In the genomic region with DNA sequence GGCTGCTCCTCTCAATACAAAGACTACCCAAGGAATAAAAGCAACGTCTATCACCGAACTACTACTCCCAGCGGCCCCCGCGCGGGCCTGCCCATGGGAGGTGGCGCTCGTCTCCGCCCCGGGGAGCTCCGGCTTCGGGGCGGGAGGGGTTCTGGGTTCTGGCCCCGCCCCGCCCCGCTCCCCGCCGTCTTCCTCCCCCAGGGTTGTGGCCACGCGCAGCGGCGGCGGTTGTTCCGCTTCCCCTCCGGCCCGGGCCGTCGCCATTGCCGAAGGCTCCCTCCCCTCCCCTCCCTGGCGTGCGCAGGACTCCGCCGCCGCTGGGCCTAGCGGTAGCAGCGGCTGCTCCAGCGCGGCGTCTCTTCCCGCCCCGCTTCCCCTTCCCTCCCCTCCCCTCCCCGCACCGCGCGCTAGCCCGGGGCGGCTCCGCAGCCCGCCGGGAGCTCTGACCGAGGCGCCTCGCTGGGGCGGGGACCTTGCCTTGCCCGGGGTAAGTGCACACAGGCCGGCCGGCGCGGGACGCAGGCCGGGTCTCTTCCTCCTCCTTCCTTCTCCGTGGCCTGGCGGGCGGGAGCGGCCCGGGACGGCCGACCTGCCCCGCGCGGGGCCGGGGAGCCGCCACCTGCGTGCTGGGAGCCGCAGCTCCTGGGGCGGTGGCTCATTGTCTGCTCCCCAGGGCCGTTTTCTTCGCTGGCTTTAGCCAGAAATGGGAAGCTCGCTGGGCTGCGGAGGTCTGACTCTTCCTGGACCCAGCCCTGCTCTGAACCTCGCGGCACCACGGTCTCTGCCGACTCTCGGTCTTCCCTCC, we compare ENCODE assay signal across 8 cellular contexts. TPM values are rescaled to one million over a fixed set of nuclear protein-coding genes. Genes with fewer than 3 reads are reported as not detected.
DNase-seq lines count a peak whose midpoint lies in the region; ATAC-seq and TF ChIP-seq lines count a peak whose summit lies in the region.

Gene PAK2 (plus strand): TSS at position 187 of the 805 bp plus-strand sequence. CDS start 42,790 bp downstream, outside the sequence.

- no peak within 1 kb of the TSS for H2AFZ ChIP-seq in HCT116 (ENCODE audit: low read depth, low read length, poor library complexity, severe bottlenecking)

- peak within 1 kb of the TSS; percentile 87 for H3K4me2 ChIP-seq in HCT116 (ENCODE audit: low read length)

- TF ChIP-seq CTCF in HCT116 (IDR thresholded peaks at IDR 0.05 in 2 of 3, conservative IDR thresholded peaks at IDR 0.05 in 1 of 3; ENCODE audit: borderline replicate concordance in 1 of 3, insufficient read depth in 1 of 3, low read depth in 2 of 3, low read length in 2 of 3) (no peak), nephron (IDR thresholded peaks at IDR 0.05; ENCODE audit: unreplicated experiment in 3 of 3) (peak in 1 of 3 experiments; percentile 5)

- no peaks in the 10 kb centered on the region for H3K27me3 ChIP-seq in HCT116 (ENCODE audit: insufficient read depth, low read length)
- H3K27me3 ChIP-seq in SJCRH30 = no peaks in the 10 kb centered on the region

- TF ChIP-seq RAD21 in HCT116 (IDR thresholded peaks at IDR 0.05; ENCODE audit: low read depth) = no peak

- POLR2A ChIA-PET in HCT116 (lab: Charles Lee) = interaction anchor here (0.7 to 1.3 kb wide), 10 partner anchors 9 to 668 kb away, joined by 3 to 5 read pairs (median 4); partner anchors contain the start of genes CEP19, PIGX and SENP5

- no TSS peak for BruUV-seq in HCT116 (replicated peaks; lab: Mats Ljungman, UMichigan)

- TF ChIP-seq POLR2A in HCT116 (IDR thresholded peaks at IDR 0.05; ENCODE audit: borderline replicate concordance, extremely low read depth, insufficient read depth, insufficient read length) = no peak

- CTCF ChIA-PET in HCT116 (lab: Charles Lee) = no interaction called here

- H3K9me3 ChIP-seq in ES-I3 (ENCODE audit: control insufficient read depth, insufficient read depth, low read length) = no peaks in the 10 kb centered on the region
- H3K9me3 ChIP-seq in HCT116 (ENCODE audit: control insufficient read depth in 1 of 2, insufficient read depth in 1 of 2, low read depth in 1 of 2, low read length in 2 of 2) = no peaks in the 10 kb centered on the region
- H3K9me3 ChIP-seq in SJCRH30 (replicated peaks) = no peaks in the 10 kb centered on the region

- ATAC-seq in HCT116 = peak; percentile 96
- peak; percentile 97 for ATAC-seq in stimulated activated naive CD8-positive, alpha-beta T cell treated with anti-CD3 and anti-CD28 coated beads, Interleukin-15, Interleukin-2, amounts not matched to agents 100 U/mL and 50 U/mL, for 24 hours

- DNase-seq in HCT116 (ENCODE audit: low read depth, low spot score) = peak; percentile 67
- DNase-seq in MV-4-11 (lab: John Stamatoyannopoulos, UW) = peak; percentile 88
- DNase-seq in SJCRH30 = peak; percentile 89 to 92
- DNase-seq in activated gamma-delta T cell treated with Interleukin-2 at 50 U/mL for 16 hours = peak; percentile 89
- DNase-seq in fibroblast of the conjunctiva (ENCODE audit: low read depth) = peak; percentile 72
- DNase-seq in stimulated activated naive CD8-positive, alpha-beta T cell treated with anti-CD3 and anti-CD28 coated beads, Interleukin-15, Interleukin-2, amounts not matched to agents 100 U/mL and 50 U/mL, for 24 hours = peak; percentile 93

- peaks cover 5% of the 10 kb centered on the region for H3K9me3 Mint-ChIP-seq in nephron

- peak within 1 kb of the TSS; percentile 93 to 99 (median 99) for H3K27ac Mint-ChIP-seq in nephron

- H3K4me3 ChIP-seq in HCT116 (replicated peaks in 1 of 2; ENCODE audit: low read depth in 1 of 2, low read length in 2 of 2) (peak within 1 kb of the TSS; percentile 62 to 100), SJCRH30 (peak within 1 kb of the TSS; percentile 89)

- peaks cover 6% of the 10 kb centered on the region; the same call in 1 of the 2 replicates for H4K20me1 ChIP-seq in HCT116 (ENCODE audit: insufficient read depth)

- H3K36me3 ChIP-seq in ES-I3 (ENCODE audit: insufficient read depth, low read length) (no peaks in the 10 kb centered on the region), HCT116 (ENCODE audit: control insufficient read depth in 1 of 2, insufficient read depth in 2 of 2, low read length in 2 of 2) (no peaks in the 10 kb centered on the region), SJCRH30 (no peaks in the 10 kb centered on the region; the same call in 1 of the 2 replicates)

- no peaks in the 10 kb centered on the region for H3K9me2 ChIP-seq in HCT116 (ENCODE audit: insufficient read depth)

- RAD21 ChIA-PET in HCT116 (lab: Charles Lee; ENCODE audit: low non-redundant PET in 1 of 2, low total read pairs in 2 of 2, uncharacterized antibody in 2 of 2, unreplicated experiment in 2 of 2) = interaction anchor here in 1 of 2 experiments (0.6 kb wide), 1 partner anchor 54 kb away, joined by 4 read pairs; no protein-coding TSS in a partner anchor

- no peaks in the 10 kb centered on the region for H3K27me3 Mint-ChIP-seq in nephron (ENCODE audit: low read depth)

- peaks cover 5% of the 10 kb centered on the region; the same call in 1 of the 2 replicates for H3K4me1 ChIP-seq in ES-I3 (ENCODE audit: insufficient read depth, low read length)
- H3K4me1 ChIP-seq in HCT116 (ENCODE audit: control insufficient read depth in 1 of 2, insufficient read depth in 2 of 2, low read length in 2 of 2) = peaks cover 3 to 11% of the 10 kb centered on the region in 2 experiments; a peak in 3 of 4 replicates
- peaks cover 5% of the 10 kb centered on the region; the same call in 1 of the 2 replicates for H3K4me1 ChIP-seq in SJCRH30

- peaks cover 16% of the 10 kb centered on the region for H3K4me1 Mint-ChIP-seq in nephron

- peak within 1 kb of the TSS; percentile 95 to 99 (median 96) for H3K4me3 Mint-ChIP-seq in nephron

- H3K79me2 ChIP-seq in HCT116 (ENCODE audit: insufficient read depth, low read length) = peaks cover 51% of the 10 kb centered on the region

- intact Hi-C loops in HCT116 (cut with micrococcal nuclease) = no loop called here

- H3K9ac ChIP-seq in ES-I3 (ENCODE audit: low read depth, low read length) (peak within 1 kb of the TSS; percentile 94), HCT116 (ENCODE audit: low read length) (peak within 1 kb of the TSS; percentile 97)

- H3K27ac ChIP-seq in HCT116 (ENCODE audit: low read depth, low read length) (peak within 1 kb of the TSS; percentile 87), SJCRH30 (peak within 1 kb of the TSS; percentile 72)

- peaks cover 34% of the 10 kb centered on the region for H3K36me3 Mint-ChIP-seq in nephron (ENCODE audit: low read depth)

TF ChIP-seq in HCT116, 20 proteins besides CTCF, POLR2A, EP300 and RAD21 (continues in another document):
- no peak for TF ChIP-seq JUND (IDR thresholded peaks at IDR 0.05)
- TF ChIP-seq CBX3 (IDR thresholded peaks at IDR 0.05; ENCODE audit: low read depth) = no peak
- no peak for TF ChIP-seq CEBPB (IDR thresholded peaks at IDR 0.05; ENCODE audit: low read depth)
- peak; percentile 90 for TF ChIP-seq POLR2AphosphoS5 (IDR thresholded peaks at IDR 0.05; ENCODE audit: low read depth, low read length)
- TF ChIP-seq, protein P1, sequence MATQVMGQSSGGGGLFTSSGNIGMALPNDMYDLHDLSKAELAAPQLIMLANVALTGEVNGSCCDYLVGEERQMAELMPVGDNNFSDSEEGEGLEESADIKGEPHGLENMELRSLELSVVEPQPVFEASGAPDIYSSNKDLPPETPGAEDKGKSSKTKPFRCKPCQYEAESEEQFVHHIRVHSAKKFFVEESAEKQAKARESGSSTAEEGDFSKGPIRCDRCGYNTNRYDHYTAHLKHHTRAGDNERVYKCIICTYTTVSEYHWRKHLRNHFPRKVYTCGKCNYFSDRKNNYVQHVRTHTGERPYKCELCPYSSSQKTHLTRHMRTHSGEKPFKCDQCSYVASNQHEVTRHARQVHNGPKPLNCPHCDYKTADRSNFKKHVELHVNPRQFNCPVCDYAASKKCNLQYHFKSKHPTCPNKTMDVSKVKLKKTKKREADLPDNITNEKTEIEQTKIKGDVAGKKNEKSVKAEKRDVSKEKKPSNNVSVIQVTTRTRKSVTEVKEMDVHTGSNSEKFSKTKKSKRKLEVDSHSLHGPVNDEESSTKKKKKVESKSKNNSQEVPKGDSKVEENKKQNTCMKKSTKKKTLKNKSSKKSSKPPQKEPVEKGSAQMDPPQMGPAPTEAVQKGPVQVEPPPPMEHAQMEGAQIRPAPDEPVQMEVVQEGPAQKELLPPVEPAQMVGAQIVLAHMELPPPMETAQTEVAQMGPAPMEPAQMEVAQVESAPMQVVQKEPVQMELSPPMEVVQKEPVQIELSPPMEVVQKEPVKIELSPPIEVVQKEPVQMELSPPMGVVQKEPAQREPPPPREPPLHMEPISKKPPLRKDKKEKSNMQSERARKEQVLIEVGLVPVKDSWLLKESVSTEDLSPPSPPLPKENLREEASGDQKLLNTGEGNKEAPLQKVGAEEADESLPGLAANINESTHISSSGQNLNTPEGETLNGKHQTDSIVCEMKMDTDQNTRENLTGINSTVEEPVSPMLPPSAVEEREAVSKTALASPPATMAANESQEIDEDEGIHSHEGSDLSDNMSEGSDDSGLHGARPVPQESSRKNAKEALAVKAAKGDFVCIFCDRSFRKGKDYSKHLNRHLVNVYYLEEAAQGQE (IDR thresholded peaks at IDR 0.05; ENCODE audit: low read depth) = no peak
- TF ChIP-seq ATF3 (IDR thresholded peaks at IDR 0.05) = no peak
- no peak for TF ChIP-seq FOSL1 (IDR thresholded peaks at IDR 0.05; ENCODE audit: low read depth)
- peak; percentile 62; the same call in 1 of the 2 replicates for TF ChIP-seq SIN3A (IDR thresholded peaks at IDR 0.05; ENCODE audit: low read depth)
- TF ChIP-seq EZH2 (IDR thresholded peaks at IDR 0.05) = no peak
- TF ChIP-seq SP1 (IDR thresholded peaks at IDR 0.05; ENCODE audit: low read depth) = peak; percentile 63
- TF ChIP-seq YY1 (IDR thresholded peaks at IDR 0.05; ENCODE audit: extremely low read depth, insufficient replicate concordance, low read depth, low read length) = peak; percentile 87
- TF ChIP-seq, protein P2, sequence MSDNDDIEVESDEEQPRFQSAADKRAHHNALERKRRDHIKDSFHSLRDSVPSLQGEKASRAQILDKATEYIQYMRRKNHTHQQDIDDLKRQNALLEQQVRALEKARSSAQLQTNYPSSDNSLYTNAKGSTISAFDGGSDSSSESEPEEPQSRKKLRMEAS (IDR thresholded peaks at IDR 0.05) = peak; percentile 82

RNA-seq across cellular contexts. Expression of gene PAK2, which starts in this region (rescaled TPM):
- 69.6 TPM for total RNA-seq in HCT116 (2021; ENCODE audit: unreplicated experiment)
- 42.8 and 44.1 TPM in 2 replicates for polyA plus RNA-seq in HCT116 (2012)
- total RNA-seq in SJCRH30 (2014; rRNA removed; shearing (Covaris generic)) = 49.1 and 51.3 TPM in 2 replicates

Comparison
In these comparisons a context has a peak if more than half of its experiments do, and no peak if none do; other contexts are left out.
1. Peak in every context shown above with its lines: DNase-seq, ATAC-seq, H3K4me3 ChIP-seq and H3K27ac ChIP-seq.